8 cellular contexts compared by ENCODE assay signal in the genomic region with DNA sequence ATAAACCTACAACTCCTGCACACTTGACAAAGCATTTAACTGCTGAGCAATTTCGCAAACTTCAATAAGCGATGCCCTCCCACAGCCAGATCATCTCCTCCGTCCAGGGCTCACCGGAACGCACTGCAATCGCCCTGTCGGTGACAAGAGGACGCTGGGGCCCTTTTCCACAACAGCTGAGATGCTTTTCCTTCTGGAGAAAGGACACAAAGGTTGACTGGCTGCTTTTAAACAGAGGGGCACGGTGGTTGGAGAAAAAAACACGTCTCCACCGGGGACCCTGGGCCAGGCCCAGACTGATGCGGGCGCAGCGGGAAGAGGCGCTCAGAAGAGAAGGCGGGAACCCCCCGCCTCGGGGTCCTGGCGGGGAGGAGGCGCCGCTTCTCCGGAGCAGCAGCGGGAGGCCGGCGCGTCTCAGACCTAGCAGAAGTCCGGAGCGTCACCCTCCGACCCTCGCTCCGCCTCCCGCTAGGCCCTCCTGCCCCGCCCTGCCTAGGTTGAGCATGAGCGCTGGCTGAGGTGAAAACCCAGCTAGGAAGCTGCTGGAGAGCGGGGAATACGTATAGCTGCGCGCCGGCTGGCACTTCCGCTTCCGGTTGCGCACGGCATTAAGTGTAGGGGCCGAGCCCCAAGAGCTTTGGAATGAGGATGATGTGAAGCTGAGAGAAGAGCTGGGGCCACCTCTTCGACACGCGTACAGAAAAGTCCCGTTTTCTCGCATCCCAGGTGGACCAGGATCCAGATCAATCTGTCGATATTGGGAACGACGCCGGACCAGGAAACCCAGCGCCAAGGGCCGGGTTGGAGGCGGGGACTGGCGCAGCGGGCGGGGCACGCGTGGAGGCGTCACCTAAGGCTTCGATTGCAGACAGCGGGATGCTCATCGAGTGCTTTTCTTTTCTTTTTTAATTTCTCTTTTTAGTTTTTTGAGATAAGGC. TPM values are rescaled to one million over a fixed set of nuclear protein-coding genes. Genes with fewer than 3 reads are reported as not detected.
A peak's percentile ranks its signal among the peaks of the same experiment; 100 is the strongest.
DNase-seq lines count a peak whose midpoint lies in the region; ATAC-seq lines count a peak whose summit lies in the region.

A gene (minus strand): TSS at position 564 of the 938 bp plus-strand sequence. CDS start 3,788 bp downstream, outside the sequence.

- peaks cover 8% of the 10 kb centered on the region for H3K4me1 Mint-ChIP-seq in activated CD8-positive, alpha-beta memory T cell treated with anti-CD3 and anti-CD28 coated beads, Interleukin-2, amount 10 ng/mL, durations not matched to agents 7 days and 5 days
- H3K4me1 Mint-ChIP-seq in effector memory CD8-positive, alpha-beta T cell (ENCODE audit: low read depth in 2 of 2): peaks cover 0 to 4% of the 10 kb centered on the region in 2 donors
- H3K4me1 Mint-ChIP-seq in memory B cell: no peaks in the 10 kb centered on the region

- ATAC-seq in GM19467 (IDR thresholded peaks at IDR 0.05; ENCODE audit: unreplicated experiment) (peak; percentile 97), memory B cell (ENCODE audit: low read depth) (peak; percentile 92)
- peak; percentile 96 for ATAC-seq in activated CD8-positive, alpha-beta memory T cell treated with anti-CD3 and anti-CD28 coated beads, Interleukin-2, amount 10 ng/mL, durations not matched to agents 7 days and 5 days
- ATAC-seq in effector memory CD8-positive, alpha-beta T cell (replicated peaks): peak; percentile 96

- H3K27ac Mint-ChIP-seq in activated CD8-positive, alpha-beta memory T cell treated with anti-CD3 and anti-CD28 coated beads, Interleukin-2, amount 10 ng/mL, durations not matched to agents 7 days and 5 days: peak within 1 kb of the TSS; percentile 98
- H3K27ac Mint-ChIP-seq in effector memory CD8-positive, alpha-beta T cell: peak within 1 kb of the TSS; percentile 96 to 99
- peak within 1 kb of the TSS; percentile 94 for H3K27ac Mint-ChIP-seq in memory B cell

- H3K36me3 Mint-ChIP-seq in activated CD8-positive, alpha-beta memory T cell treated with anti-CD3 and anti-CD28 coated beads, Interleukin-2, amount 10 ng/mL, durations not matched to agents 7 days and 5 days: peaks cover 29% of the 10 kb centered on the region
- H3K36me3 Mint-ChIP-seq in effector memory CD8-positive, alpha-beta T cell (ENCODE audit: insufficient read depth): peaks cover 14% of the 10 kb centered on the region
- peaks cover 15% of the 10 kb centered on the region for H3K36me3 Mint-ChIP-seq in memory B cell

- DNase-seq in CMK (ENCODE audit: low read depth) (peak; percentile 93), HS-5 (ENCODE audit: low read depth) (peak; percentile 97), memory B cell (ENCODE audit: low spot score in 2 of 2) (peak; percentile 88 to 91)
- DNase-seq in NK-92 treated with Interleukin-12 subunit alpha and Interleukin-12 subunit beta, amount 100 ng/mL, for 24 hours (lab: John Stamatoyannopoulos, UW): peak; percentile 92
- peak; percentile 96 for DNase-seq in activated CD8-positive, alpha-beta memory T cell treated with anti-CD3 and anti-CD28 coated beads, Interleukin-2, amount 10 ng/mL, durations not matched to agents 7 days and 5 days
- DNase-seq in effector memory CD8-positive, alpha-beta T cell: peak; percentile 91
- peak; percentile 85 for DNase-seq in stimulated activated CD8-positive, alpha-beta memory T cell treated with anti-CD3 and anti-CD28 coated beads, Interleukin-12 subunit alpha, Interleukin-12 subunit beta, amount 100 ng/mL, for 1 hour (ENCODE audit: low read depth)

- H3K9me3 Mint-ChIP-seq in activated CD8-positive, alpha-beta memory T cell treated with anti-CD3 and anti-CD28 coated beads, Interleukin-2, amount 10 ng/mL, durations not matched to agents 7 days and 5 days (ENCODE audit: low read depth): peaks cover 9% of the 10 kb centered on the region
- H3K9me3 Mint-ChIP-seq in effector memory CD8-positive, alpha-beta T cell: peaks cover 0 to 13% of the 10 kb centered on the region in 2 donors
- H3K9me3 Mint-ChIP-seq in memory B cell: peaks cover 7% of the 10 kb centered on the region

- no peaks in the 10 kb centered on the region for H3K27me3 Mint-ChIP-seq in activated CD8-positive, alpha-beta memory T cell treated with anti-CD3 and anti-CD28 coated beads, Interleukin-2, amount 10 ng/mL, durations not matched to agents 7 days and 5 days
- H3K27me3 Mint-ChIP-seq in effector memory CD8-positive, alpha-beta T cell: no peaks in the 10 kb centered on the region
- H3K27me3 Mint-ChIP-seq in memory B cell: no peaks in the 10 kb centered on the region

- CTCF ChIA-PET in activated CD8-positive, alpha-beta memory T cell treated with anti-CD3 and anti-CD28 coated beads, Interleukin-2, amount 10 ng/mL, durations not matched to agents 7 days and 5 days (lab: Charles Lee): interaction anchor here (0.6 to 2.1 kb wide), 10 partner anchors 15 to 563 kb away, joined by 3 to 9 read pairs (median 4); a partner anchor contains a TSS

- peak within 1 kb of the TSS; percentile 91 for H3K4me3 Mint-ChIP-seq in activated CD8-positive, alpha-beta memory T cell treated with anti-CD3 and anti-CD28 coated beads, Interleukin-2, amount 10 ng/mL, durations not matched to agents 7 days and 5 days
- H3K4me3 Mint-ChIP-seq in effector memory CD8-positive, alpha-beta T cell: peak within 1 kb of the TSS; percentile 92 to 97
- peak within 1 kb of the TSS; percentile 97 for H3K4me3 Mint-ChIP-seq in memory B cell

RNA-seq across cellular contexts. Expression of the gene that starts here (rescaled TPM):
- total RNA-seq in activated CD8-positive, alpha-beta memory T cell treated with anti-CD3 and anti-CD28 coated beads, Interleukin-2, amount 10 ng/mL, durations not matched to agents 7 days and 5 days: 1 to 10 TPM; 6.0 to 9.6 TPM

Comparison
In these comparisons a context has a peak if more than half of its experiments do, and no peak if none do; other contexts are left out.
1. Peak in every context shown above with its lines: DNase-seq and ATAC-seq.